ENCODE assay signal across 21 cellular contexts in genomic region chr19:9877775-9878510, GRCh38. TPM values are rescaled to one million over a fixed set of nuclear protein-coding genes. Genes with fewer than 3 reads are reported as not detected.
A peak's percentile ranks its signal among the peaks of the same experiment; 100 is the strongest.
DNase-seq lines count a peak whose midpoint lies in the region; FAIRE-seq and TF ChIP-seq lines count a peak whose summit lies in the region.
"Had no signal": no experiment of that assay in that cellular context is flagged by ENCODE, and none has a peak within 500 bp of the region (broad histone marks: within the 10 kb centered on the region; RNA-seq: fewer than 3 reads in every experiment).

No MANE protein-coding gene starts in this region.

- H3K9me3 ChIP-seq in OCI-LY3 (ENCODE audit: insufficient read depth, low read length): no peaks in the 10 kb centered on the region
- no peaks in the 10 kb centered on the region for H3K9me3 ChIP-seq in endothelial cell of umbilical vein (replicated peaks; ENCODE audit: control insufficient read depth, insufficient read depth, low read length)
- no peaks in the 10 kb centered on the region for H3K9me3 ChIP-seq in smooth muscle cell (replicated peaks; ENCODE audit: low read depth)
- H3K9me3 ChIP-seq: gastrocnemius medialis had no signal

- H4K20me1 ChIP-seq in OCI-LY3 (ENCODE audit: insufficient read depth, low read length): no peaks in the 10 kb centered on the region
- no peaks in the 10 kb centered on the region for H4K20me1 ChIP-seq in endothelial cell of umbilical vein (replicated peaks; ENCODE audit: control insufficient read depth, extremely low read depth, insufficient read depth, low read length)
- peaks cover 4% of the 10 kb centered on the region for H4K20me1 ChIP-seq in smooth muscle cell (ENCODE audit: low read depth)

- H3K36me3 Mint-ChIP-seq in activated CD4-positive, alpha-beta T cell treated with anti-CD3 and anti-CD28 coated beads, Interleukin-2, amount 10 ng/mL, durations not matched to agents 7 days and 5 days (ENCODE audit: low read depth): no peaks in the 10 kb centered on the region
- H3K36me3 Mint-ChIP-seq: CD8-positive, alpha-beta memory T cell had no signal

- CTCF ChIA-PET in activated CD4-positive, alpha-beta T cell treated with anti-CD3 and anti-CD28 coated beads, Interleukin-2, amount 10 ng/mL, durations not matched to agents 7 days and 5 days (lab: Charles Lee): no interaction called here
- CTCF ChIA-PET in endothelial cell of umbilical vein (lab: Charles Lee): no interaction called here

- H3K27ac Mint-ChIP-seq in activated CD4-positive, alpha-beta T cell treated with anti-CD3 and anti-CD28 coated beads, Interleukin-2, amount 10 ng/mL, durations not matched to agents 7 days and 5 days: peak overlapping the region; percentile 79
- H3K27ac Mint-ChIP-seq: activated T-helper 1 cell treated with anti-CD3 and anti-CD28 coated beads, Interleukin-12 subunit alpha, Interleukin-12 subunit beta, Interleukin-2, Interleukin-4 antibody, amounts not matched to agents 30 ng/mL and 10 ng/mL and 1 ng/mL, durations not matched to agents 14 hours and 24 hours and 36 hours; CD8-positive, alpha-beta memory T cell had no signal

- dilution Hi-C loops in endothelial cell of umbilical vein (cut with MboI; ENCODE audit: extremely low pct_ligation_motif_present, low sequenced_read_pairs): no loop called here

- H2AFZ ChIP-seq in OCI-LY3 (ENCODE audit: low read depth, low read length): no peak overlapping the region
- no peak overlapping the region for H2AFZ ChIP-seq in endothelial cell of umbilical vein (ENCODE audit: low read depth, low read length)
- no peak overlapping the region for H2AFZ ChIP-seq in smooth muscle cell (ENCODE audit: low read depth)

- H3K4me3 ChIP-seq in OCI-LY3 (ENCODE audit: low read length) (no peak overlapping the region), endothelial cell of umbilical vein (replicated peaks in 1 of 3; ENCODE audit: insufficient read depth in 1 of 3, low read depth in 1 of 3, low read length in 3 of 3) (no peak overlapping the region), smooth muscle cell (no peak overlapping the region)
- H3K4me3 ChIP-seq: dorsolateral prefrontal cortex, gastrocnemius medialis had no signal

- no peaks in the 10 kb centered on the region for H3K27me3 Mint-ChIP-seq in activated CD4-positive, alpha-beta T cell treated with anti-CD3 and anti-CD28 coated beads, Interleukin-2, amount 10 ng/mL, durations not matched to agents 7 days and 5 days

- WGBS in smooth muscle cell (ENCODE audit: low lambda C conversion rate): 76% methylated on average over 10 of the region's 10 CpGs

- peaks cover 4% of the 10 kb centered on the region; the same call in 1 of the 2 replicates for H3K4me1 ChIP-seq in OCI-LY3 (ENCODE audit: low read length)
- H3K4me1 ChIP-seq in endothelial cell of umbilical vein (ENCODE audit: control insufficient read depth, extremely low read depth, insufficient read depth, low read length): peaks cover 5% of the 10 kb centered on the region
- no peaks in the 10 kb centered on the region for H3K4me1 ChIP-seq in smooth muscle cell (ENCODE audit: low read depth)
- H3K4me1 ChIP-seq: gastrocnemius medialis had no signal

- DNase-seq in activated CD4-positive, alpha-beta T cell treated with anti-CD3 and anti-CD28 coated beads, Interleukin-2, amount 10 ng/mL, durations not matched to agents 7 days and 5 days: no peak
- no peak for DNase-seq in activated CD4-positive, alpha-beta T cell treated with anti-CD3 and anti-CD28 coated beads for 48 hours
- DNase-seq in endothelial cell of umbilical vein (ENCODE audit: low read depth, low spot score): no peak
- DNase-seq in smooth muscle cell (lab: John Stamatoyannopoulos, UW; ENCODE audit: unreplicated experiment): no peak
- no peak for DNase-seq in G401 (ENCODE audit: low spot score)
- DNase-seq in HPDE6-E6E7 (ENCODE audit: extremely low spot score): no peak
- DNase-seq in iPS-NIHi7 (ENCODE audit: extremely low spot score): no peak
- DNase-seq: activated CD4-positive, alpha-beta T cell treated with anti-CD3 and anti-CD28 coated beads, Interleukin-2, amount 50 U/mL, for 1 hour; anterior cingulate cortex; CD8-positive, alpha-beta memory T cell; dorsolateral prefrontal cortex; gastrocnemius medialis; NCI-H1417 treated with DMSO at 0.1 percent for 48 hours; NCI-H524 treated with DMSO at 0.1 percent for 48 hours; SHP77; stimulated activated CD4-positive, alpha-beta T cell treated with anti-CD3 and anti-CD28 coated beads, Interleukin-12 subunit alpha, Interleukin-12 subunit beta, amount 100 ng/mL, for 4 hours; substantia nigra; T1000 had no signal

- POLR2A ChIA-PET in activated CD4-positive, alpha-beta T cell treated with anti-CD3 and anti-CD28 coated beads, Interleukin-2, amount 10 ng/mL, durations not matched to agents 7 days and 5 days (lab: Charles Lee): no interaction called here
- POLR2A ChIA-PET in endothelial cell of umbilical vein (lab: Charles Lee): no interaction called here

- no peak for TF ChIP-seq POLR2A in endothelial cell of umbilical vein (IDR thresholded peaks at IDR 0.05; ENCODE audit: low read depth, low read length)

- no peaks in the 10 kb centered on the region for H3F3A ChIP-seq in smooth muscle cell (ENCODE audit: low read depth)

- H3K9ac ChIP-seq in OCI-LY3 (ENCODE audit: low read length): no peak overlapping the region
- no peak overlapping the region for H3K9ac ChIP-seq in endothelial cell of umbilical vein (replicated peaks; ENCODE audit: extremely low read depth, insufficient read depth, low read length)
- H3K9ac ChIP-seq in smooth muscle cell (ENCODE audit: low read depth): no peak overlapping the region

- FAIRE-seq in endothelial cell of umbilical vein (lab: Jason Lieb, UNC): no peak
- FAIRE-seq: A204.1 had no signal

- intact Hi-C loops in endothelial cell of umbilical vein (cut with micrococcal nuclease): no loop called here

- in situ Hi-C loops in G401 (cut with HindIII; ENCODE audit: low sequenced_read_pairs): no loop called here

- peak overlapping the region; percentile 4; the same call in 1 of the 2 replicates for H3K4me2 ChIP-seq in OCI-LY3 (ENCODE audit: low read length)
- H3K4me2 ChIP-seq in endothelial cell of umbilical vein (ENCODE audit: insufficient read depth, low read length): no peak overlapping the region
- no peak overlapping the region for H3K4me2 ChIP-seq in smooth muscle cell

- BruUV-seq in endothelial cell of umbilical vein (replicated peaks; lab: Mats Ljungman, UMichigan): no TSS peak

- H3K27me3 ChIP-seq in OCI-LY3 (ENCODE audit: low read depth, low read length): peaks cover 9% of the 10 kb centered on the region
- no peaks in the 10 kb centered on the region for H3K27me3 ChIP-seq in endothelial cell of umbilical vein (ENCODE audit: control insufficient read depth in 2 of 2, insufficient read depth in 2 of 2, low read length in 2 of 2)
- H3K27me3 ChIP-seq in smooth muscle cell (ENCODE audit: low read depth): no peaks in the 10 kb centered on the region
- H3K27me3 ChIP-seq: dorsolateral prefrontal cortex, gastrocnemius medialis had no signal

- no peak overlapping the region for H3K4me3 Mint-ChIP-seq in activated CD4-positive, alpha-beta T cell treated with anti-CD3 and anti-CD28 coated beads, Interleukin-2, amount 10 ng/mL, durations not matched to agents 7 days and 5 days
- H3K4me3 Mint-ChIP-seq: activated T-helper 1 cell treated with anti-CD3 and anti-CD28 coated beads, Interleukin-12 subunit alpha, Interleukin-12 subunit beta, Interleukin-2, Interleukin-4 antibody, amounts not matched to agents 30 ng/mL and 10 ng/mL and 1 ng/mL, durations not matched to agents 14 hours and 24 hours and 36 hours; CD8-positive, alpha-beta memory T cell had no signal

- H3K36me3 ChIP-seq in OCI-LY3 (replicated peaks; ENCODE audit: low read depth, low read length): no peaks in the 10 kb centered on the region
- no peaks in the 10 kb centered on the region for H3K36me3 ChIP-seq in endothelial cell of umbilical vein (ENCODE audit: control insufficient read depth in 2 of 2, extremely low read depth in 1 of 2, insufficient read depth in 2 of 2, low read length in 2 of 2)
- no peaks in the 10 kb centered on the region for H3K36me3 ChIP-seq in smooth muscle cell (ENCODE audit: low read depth)
- H3K36me3 ChIP-seq: gastrocnemius medialis had no signal

- H3K4me1 Mint-ChIP-seq in activated CD4-positive, alpha-beta T cell treated with anti-CD3 and anti-CD28 coated beads, Interleukin-2, amount 10 ng/mL, durations not matched to agents 7 days and 5 days: peaks cover 3% of the 10 kb centered on the region
- H3K4me1 Mint-ChIP-seq: CD8-positive, alpha-beta memory T cell had no signal

- TF ChIP-seq CTCF in OCI-LY3 (IDR thresholded peaks at IDR 0.05; ENCODE audit: low read depth, low read length): no peak
- no peak for TF ChIP-seq CTCF in endothelial cell of umbilical vein (IDR thresholded peaks at IDR 0.05; ENCODE audit: extremely low read depth in 1 of 2, insufficient read depth in 1 of 2, low read depth in 1 of 2, low read length in 2 of 2)
- TF ChIP-seq CTCF in smooth muscle cell (IDR thresholded peaks at IDR 0.05; ENCODE audit: borderline replicate concordance, insufficient read depth, poor library complexity, severe bottlenecking): no peak

- H3K27ac ChIP-seq in OCI-LY3 (ENCODE audit: low read length): no peak overlapping the region
- H3K27ac ChIP-seq in endothelial cell of umbilical vein (ENCODE audit: insufficient read depth, low read depth, low read length): no peak overlapping the region
- H3K27ac ChIP-seq in smooth muscle cell (ENCODE audit: low read depth): peak overlapping the region; percentile 17
- H3K27ac ChIP-seq: gastrocnemius medialis had no signal

- H3K9me1 ChIP-seq in endothelial cell of umbilical vein (replicated peaks; ENCODE audit: control insufficient read depth, extremely low read depth, insufficient read depth, low read length): no peaks in the 10 kb centered on the region

- no peaks in the 10 kb centered on the region for H3K9me3 Mint-ChIP-seq in activated CD4-positive, alpha-beta T cell treated with anti-CD3 and anti-CD28 coated beads, Interleukin-2, amount 10 ng/mL, durations not matched to agents 7 days and 5 days
- H3K9me3 Mint-ChIP-seq: activated T-helper 1 cell treated with anti-CD3 and anti-CD28 coated beads, Interleukin-12 subunit alpha, Interleukin-12 subunit beta, Interleukin-2, Interleukin-4 antibody, amounts not matched to agents 30 ng/mL and 10 ng/mL and 1 ng/mL, durations not matched to agents 14 hours and 24 hours and 36 hours; CD8-positive, alpha-beta memory T cell had no signal

- H3K79me2 ChIP-seq in OCI-LY3 (ENCODE audit: low read length): no peaks in the 10 kb centered on the region
- H3K79me2 ChIP-seq in endothelial cell of umbilical vein (ENCODE audit: control insufficient read depth, insufficient read depth, low read length): no peaks in the 10 kb centered on the region
- H3K79me2 ChIP-seq in smooth muscle cell (ENCODE audit: low read depth): no peaks in the 10 kb centered on the region

RNA-seq across cellular contexts. Expression of gene PIN1, which starts 42.8 kb away (rescaled TPM):
- 10 to 100 TPM; 87.1 to 92.5 TPM for total RNA-seq in activated CD4-positive, alpha-beta T cell treated with anti-CD3 and anti-CD28 coated beads, Interleukin-2, amount 10 ng/mL, durations not matched to agents 7 days and 5 days
- total RNA-seq in endothelial cell of umbilical vein (97.4 and 98.1 TPM in 2 replicates), smooth muscle cell (68.0 and 73.0 TPM in 2 replicates)
- polyA plus RNA-seq in endothelial cell of umbilical vein (115 and 129 TPM in 2 replicates), smooth muscle cell (127 and 149 TPM in 2 replicates)
- 80.4 and 106 TPM in 2 replicates for polyA plus RNA-seq in endothelial cell of umbilical vein (2011; cell fraction: cytosol; rRNA removed)
- polyA plus RNA-seq in endothelial cell of umbilical vein (2011; cell fraction: nucleus; rRNA removed): 57.1 and 64.3 TPM in 2 replicates
- polyA plus RNA-seq in endothelial cell of umbilical vein (2012): 56.8 and 68.7 TPM in 2 replicates
- 22.2 and 28.5 TPM in 2 replicates for polyA minus RNA-seq in endothelial cell of umbilical vein
- 39.6 TPM for polyA minus RNA-seq in endothelial cell of umbilical vein (2011; cell fraction: cytosol; rRNA and poly(A)+ RNA removed)
- 11.3 and 16.6 TPM in 2 replicates for polyA minus RNA-seq in endothelial cell of umbilical vein (2011; cell fraction: nucleus; rRNA and poly(A)+ RNA removed)
- 222 and 282 TPM in 2 replicates for total RNA-seq in G401 (2014; rRNA removed; shearing (Covaris generic))

RNA-seq across cellular contexts. Expression of gene UBL5, which starts 50.2 kb away (rescaled TPM):
- 100 to 1,000 TPM; 313 to 349 TPM for total RNA-seq in activated CD4-positive, alpha-beta T cell treated with anti-CD3 and anti-CD28 coated beads, Interleukin-2, amount 10 ng/mL, durations not matched to agents 7 days and 5 days
- total RNA-seq in endothelial cell of umbilical vein: 351 and 364 TPM in 2 replicates
- 839 and 1,226 TPM in 2 replicates for polyA plus RNA-seq in endothelial cell of umbilical vein
- 1,164 and 1,424 TPM in 2 replicates for polyA plus RNA-seq in endothelial cell of umbilical vein (2011; cell fraction: cytosol; rRNA removed)
- polyA plus RNA-seq in endothelial cell of umbilical vein (2011; cell fraction: nucleus; rRNA removed): 366 and 439 TPM in 2 replicates
- 737 and 963 TPM in 2 replicates for polyA plus RNA-seq in endothelial cell of umbilical vein (2012)
- polyA minus RNA-seq in endothelial cell of umbilical vein: 190 and 222 TPM in 2 replicates
- polyA minus RNA-seq in endothelial cell of umbilical vein (2011; cell fraction: cytosol; rRNA and poly(A)+ RNA removed): 69.3 TPM
- 23.9 and 25.1 TPM in 2 replicates for polyA minus RNA-seq in endothelial cell of umbilical vein (2011; cell fraction: nucleus; rRNA and poly(A)+ RNA removed)
- total RNA-seq in smooth muscle cell: 516 and 848 TPM in 2 replicates
- 574 and 631 TPM in 2 replicates for polyA plus RNA-seq in smooth muscle cell
- 338 and 361 TPM in 2 replicates for total RNA-seq in G401 (2014; rRNA removed; shearing (Covaris generic))

RNA-seq across cellular contexts. Expression of gene OLFM2, which starts 58.4 kb away (rescaled TPM):
- 10 to 100 TPM; 11.3 to 12.5 TPM for total RNA-seq in activated CD4-positive, alpha-beta T cell treated with anti-CD3 and anti-CD28 coated beads, Interleukin-2, amount 10 ng/mL, durations not matched to agents 7 days and 5 days
- total RNA-seq in endothelial cell of umbilical vein (0.74 and 0.91 TPM in 2 replicates), smooth muscle cell (63.1 and 72.2 TPM in 2 replicates)
- polyA plus RNA-seq in endothelial cell of umbilical vein (1.9 and 2.8 TPM in 2 replicates), smooth muscle cell (111 and 119 TPM in 2 replicates)
- polyA plus RNA-seq in endothelial cell of umbilical vein (2011; cell fraction: cytosol; rRNA removed): 0.89 and 1.3 TPM in 2 replicates
- polyA plus RNA-seq in endothelial cell of umbilical vein (2011; cell fraction: nucleus; rRNA removed): 0.61 and 1.0 TPM in 2 replicates
- 0.91 and 1.5 TPM in 2 replicates for polyA plus RNA-seq in endothelial cell of umbilical vein (2012)
- 0.53 and 1.5 TPM in 2 replicates for polyA minus RNA-seq in endothelial cell of umbilical vein
- polyA minus RNA-seq in endothelial cell of umbilical vein (2011; cell fraction: cytosol; rRNA and poly(A)+ RNA removed): not detected
- not detected in 2 replicates for polyA minus RNA-seq in endothelial cell of umbilical vein (2011; cell fraction: nucleus; rRNA and poly(A)+ RNA removed)
- 5.8 and 11.5 TPM in 2 replicates for total RNA-seq in G401 (2014; rRNA removed; shearing (Covaris generic))

RNA-seq across cellular contexts. Expression of gene FBXL12, which starts 59.1 kb away (rescaled TPM):
- total RNA-seq in activated CD4-positive, alpha-beta T cell treated with anti-CD3 and anti-CD28 coated beads, Interleukin-2, amount 10 ng/mL, durations not matched to agents 7 days and 5 days: 10 to 100 TPM; 20.9 to 25.6 TPM
- total RNA-seq in endothelial cell of umbilical vein (25.8 and 26.9 TPM in 2 replicates), smooth muscle cell (38.2 and 41.3 TPM in 2 replicates)
- polyA plus RNA-seq in endothelial cell of umbilical vein (33.3 and 47.5 TPM in 2 replicates), smooth muscle cell (62.5 and 73.5 TPM in 2 replicates)
- polyA plus RNA-seq in endothelial cell of umbilical vein (2011; cell fraction: cytosol; rRNA removed): 22.7 and 30.7 TPM in 2 replicates
- 37.8 and 44.3 TPM in 2 replicates for polyA plus RNA-seq in endothelial cell of umbilical vein (2011; cell fraction: nucleus; rRNA removed)
- polyA plus RNA-seq in endothelial cell of umbilical vein (2012): 16.0 and 20.6 TPM in 2 replicates
- polyA minus RNA-seq in endothelial cell of umbilical vein: 13.5 and 16.9 TPM in 2 replicates
- polyA minus RNA-seq in endothelial cell of umbilical vein (2011; cell fraction: cytosol; rRNA and poly(A)+ RNA removed): 8.6 TPM
- 16.0 and 23.8 TPM in 2 replicates for polyA minus RNA-seq in endothelial cell of umbilical vein (2011; cell fraction: nucleus; rRNA and poly(A)+ RNA removed)
- total RNA-seq in G401 (2014; rRNA removed; shearing (Covaris generic)): 23.4 and 32.4 TPM in 2 replicates
